In the genomic region with DNA sequence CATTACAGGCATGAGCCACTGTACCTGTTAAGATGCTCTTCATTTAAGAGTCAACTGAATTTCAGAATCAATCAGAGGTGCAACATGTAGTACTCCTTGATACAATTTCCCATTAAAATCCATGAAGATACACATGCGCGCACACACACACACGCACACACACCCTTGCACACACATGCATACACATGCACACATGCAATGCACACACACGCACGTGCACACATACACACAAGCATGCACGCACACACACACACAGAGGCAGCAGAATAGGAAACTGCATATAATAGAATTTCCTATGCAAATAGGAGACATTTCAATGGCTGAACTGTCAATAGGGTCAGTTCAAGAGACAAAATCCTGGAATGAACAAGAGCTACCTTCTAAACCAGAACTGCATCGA, we compare ENCODE assay signal across 34 cellular contexts.
"Had no signal": no experiment of that assay in that cellular context is flagged by ENCODE, and none has a peak within 500 bp of the region (broad histone marks: within the 10 kb centered on the region; RNA-seq: fewer than 3 reads in every experiment).

No MANE protein-coding gene starts in this region.

- H3K27me3 ChIP-seq: adrenal gland, ascending aorta, body of pancreas, brain microvascular endothelial cell, breast epithelium, cardiac muscle cell had no signal

- DNase-seq: activated effector memory CD4-positive, alpha-beta T cell treated with anti-CD3 and anti-CD28 coated beads, Interleukin-2, amount 50 U/mL, for 16 hours; activated effector memory CD4-positive, alpha-beta T cell treated with Interleukin-2 at 50 U/mL for 16 hours; activated gamma-delta T cell; activated gamma-delta T cell treated with Interleukin-2 at 50 U/mL for 16 hours; activated naive CD4-positive, alpha-beta T cell; activated naive CD4-positive, alpha-beta T cell treated with anti-CD3 and anti-CD28 coated beads for 36 hours; activated naive CD4-positive, alpha-beta T cell treated with anti-CD3 and anti-CD28 coated beads, Interleukin-2, amount 10 ng/mL, durations not matched to agents 7 days and 5 days; activated naive CD4-positive, alpha-beta T cell treated with anti-CD3 and anti-CD28 coated beads, Interleukin-2, amount 50 U/mL, for 16 hours; activated naive CD4-positive, alpha-beta T cell treated with Interleukin-2 at 50 U/mL for 16 hours; activated naive CD8-positive, alpha-beta T cell treated with anti-CD3 and anti-CD28 coated beads for 36 hours; activated naive CD8-positive, alpha-beta T cell treated with anti-CD3 and anti-CD28 coated beads, Interleukin-2, amount 10 ng/mL, durations not matched to agents 7 days and 5 days; activated naive CD8-positive, alpha-beta T cell treated with anti-CD3 and anti-CD28 coated beads, Interleukin-2, amount 50 U/mL, for 24 hours; activated T-cell treated with anti-CD3 and anti-CD28 coated beads, Interleukin-2, amount 50 U/mL, for 1 hour; activated T-cell treated with anti-CD3 and anti-CD28 coated beads, Interleukin-2, amount 50 U/mL, for 24 hours; activated T-cell treated with anti-CD3 and anti-CD28 coated beads, Interleukin-2, amount 50 U/mL, for 4 hours; activated T-cell treated with anti-CD3 and anti-CD28 coated beads, Interleukin-2, amount 50 U/mL, for 48 hours; activated T-cell treated with anti-CD3 and anti-CD28 coated beads, Interleukin-2, amount 50 U/mL, for 72 hours; adrenal gland; amniotic stem cell; amygdala; anterior cingulate cortex; aorta; body of pancreas; brain microvascular endothelial cell; caudate nucleus; central memory CD4-positive, alpha-beta T cell; cerebellar nuclear complex had no signal

- ATAC-seq: activated naive CD4-positive, alpha-beta T cell treated with anti-CD3 and anti-CD28 coated beads, Interleukin-2, amount 50 U/mL, for 72 hours; activated naive CD8-positive, alpha-beta T cell treated with anti-CD3 and anti-CD28 coated beads, Interleukin-2, amount 50 U/mL, for 24 hours; activated T-cell treated with anti-CD3 and anti-CD28 coated beads, Interleukin-2, amount 50 U/mL, for 4 hours; activated T-cell treated with anti-CD3 and anti-CD28 coated beads, Interleukin-2, amount 50 U/mL, for 72 hours; activated T-helper 17 cell treated with anti-CD3 and anti-CD28 coated beads, Interleukin-2, amount 50 U/mL, for 72 hours; body of pancreas had no signal

- H3K4me1 ChIP-seq: adrenal gland, ascending aorta, body of pancreas, breast epithelium had no signal

- H3K9me3 ChIP-seq: adrenal gland, ascending aorta, body of pancreas had no signal

- H3K27ac ChIP-seq: adrenal gland, ascending aorta, body of pancreas, brain microvascular endothelial cell, breast epithelium, cardiac muscle cell had no signal

- H3K4me3 ChIP-seq: adrenal gland, ascending aorta, body of pancreas, breast epithelium, cardiac muscle cell had no signal

- FAIRE-seq: astrocyte, bronchial epithelial cell had no signal

- H3K36me3 ChIP-seq: adrenal gland, ascending aorta, brain microvascular endothelial cell, breast epithelium, cardiac muscle cell had no signal
